Comparison of ENCODE assay signal across 1 cellular context in the genomic region with DNA sequence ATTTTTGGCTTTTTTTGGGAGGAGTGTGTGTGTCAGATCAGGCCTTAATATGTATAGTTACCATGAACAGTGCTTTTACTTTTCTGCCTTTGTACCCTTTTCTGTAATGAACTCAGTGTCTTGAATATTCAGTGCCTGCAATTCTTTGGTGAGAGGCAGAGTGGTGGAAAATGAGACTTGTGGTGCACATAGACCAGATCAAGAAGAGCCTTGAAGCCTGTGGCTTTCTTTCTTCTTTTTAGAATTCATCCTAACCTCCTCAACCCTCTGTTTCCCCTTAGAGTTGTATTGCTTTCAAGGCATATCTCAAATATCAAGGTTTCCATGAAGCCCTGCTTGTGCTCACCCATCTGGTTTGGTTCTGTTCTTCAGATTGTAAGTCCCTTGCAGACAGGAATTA.
TF ChIP-seq lines count a peak whose summit lies in the region.

No MANE protein-coding gene starts in this region.

TF ChIP-seq in HepG2, 621 proteins besides CTCF, POLR2A, EP300 and RAD21:
- TF ChIP-seq, protein P1, sequence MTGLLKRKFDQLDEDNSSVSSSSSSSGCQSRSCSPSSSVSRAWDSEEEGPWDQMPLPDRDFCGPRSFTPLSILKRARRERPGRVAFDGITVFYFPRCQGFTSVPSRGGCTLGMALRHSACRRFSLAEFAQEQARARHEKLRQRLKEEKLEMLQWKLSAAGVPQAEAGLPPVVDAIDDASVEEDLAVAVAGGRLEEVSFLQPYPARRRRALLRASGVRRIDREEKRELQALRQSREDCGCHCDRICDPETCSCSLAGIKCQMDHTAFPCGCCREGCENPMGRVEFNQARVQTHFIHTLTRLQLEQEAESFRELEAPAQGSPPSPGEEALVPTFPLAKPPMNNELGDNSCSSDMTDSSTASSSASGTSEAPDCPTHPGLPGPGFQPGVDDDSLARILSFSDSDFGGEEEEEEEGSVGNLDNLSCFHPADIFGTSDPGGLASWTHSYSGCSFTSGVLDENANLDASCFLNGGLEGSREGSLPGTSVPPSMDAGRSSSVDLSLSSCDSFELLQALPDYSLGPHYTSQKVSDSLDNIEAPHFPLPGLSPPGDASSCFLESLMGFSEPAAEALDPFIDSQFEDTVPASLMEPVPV (CRISPR knock-in tag; IDR thresholded peaks at IDR 0.05): no peak
- TF ChIP-seq SPEN (CRISPR knock-in tag; IDR thresholded peaks at IDR 0.05; ENCODE audit: low read depth) (no peak), SSRP1 (CRISPR knock-in tag; IDR thresholded peaks at IDR 0.05) (no peak), ZNF317 (CRISPR knock-in tag; IDR thresholded peaks at IDR 0.05) (no peak)
- TF ChIP-seq, protein P2, sequence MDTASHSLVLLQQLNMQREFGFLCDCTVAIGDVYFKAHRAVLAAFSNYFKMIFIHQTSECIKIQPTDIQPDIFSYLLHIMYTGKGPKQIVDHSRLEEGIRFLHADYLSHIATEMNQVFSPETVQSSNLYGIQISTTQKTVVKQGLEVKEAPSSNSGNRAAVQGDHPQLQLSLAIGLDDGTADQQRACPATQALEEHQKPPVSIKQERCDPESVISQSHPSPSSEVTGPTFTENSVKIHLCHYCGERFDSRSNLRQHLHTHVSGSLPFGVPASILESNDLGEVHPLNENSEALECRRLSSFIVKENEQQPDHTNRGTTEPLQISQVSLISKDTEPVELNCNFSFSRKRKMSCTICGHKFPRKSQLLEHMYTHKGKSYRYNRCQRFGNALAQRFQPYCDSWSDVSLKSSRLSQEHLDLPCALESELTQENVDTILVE (CRISPR knock-in tag; IDR thresholded peaks at IDR 0.05): no peak
